Comparison of ENCODE assay signal across 22 cellular contexts in genomic region chr4:89400408-89401035, GRCh38.
"Had no signal": no experiment of that assay in that cellular context is flagged by ENCODE, and none has a peak within 500 bp of the region (broad histone marks: within the 10 kb centered on the region; RNA-seq: fewer than 3 reads in every experiment).

No MANE protein-coding gene starts in this region.

- ATAC-seq: esophagus mucosa; left lobe of liver; naive thymus-derived CD8-positive, alpha-beta T cell; stimulated activated effector memory CD8-positive, alpha-beta T cell treated with anti-CD3 and anti-CD28 coated beads, Interleukin-12 subunit alpha, Interleukin-12 subunit beta, amount 100 ng/mL, for 72 hours had no signal

- DNase-seq: colonic mucosa; effector CD8-positive, alpha-beta T cell; endodermal cell; hypothalamus; midbrain; naive thymus-derived CD8-positive, alpha-beta T cell; nephron progenitor cell; nucleus accumbens; sigmoid colon; stimulated activated CD4-positive, alpha-beta T cell treated with anti-CD3 and anti-CD28 coated beads, Interleukin-2, amount 100 ng/mL, for 24 hours; stimulated activated CD4-positive, alpha-beta T cell treated with anti-CD3 and anti-CD28 coated beads, Interleukin-4, amount 100 ng/mL, for 24 hours; stimulated activated naive CD4-positive, alpha-beta T cell treated with Interleukin-2 at 50 U/mL for 16 hours; stomach; thyroid gland; trophoblast cell had no signal

- H3K9me3 ChIP-seq: colonic mucosa, prostate gland, right atrium auricular region, sigmoid colon, stomach, thyroid gland had no signal

- H3K27ac ChIP-seq: colonic mucosa, epithelial cell of prostate, prostate gland, right atrium auricular region, sigmoid colon, stomach, thyroid gland had no signal

- H3K27me3 ChIP-seq: colonic mucosa, right atrium auricular region, sigmoid colon, stomach, thyroid gland had no signal

- H3K4me1 ChIP-seq: colonic mucosa, prostate gland, right atrium auricular region, sigmoid colon, thyroid gland had no signal

- H3K36me3 ChIP-seq: colonic mucosa, prostate gland, right atrium auricular region, sigmoid colon, stomach, thyroid gland had no signal

- H3K4me3 ChIP-seq: colonic mucosa, lung, prostate gland, right atrium auricular region, sigmoid colon, stomach, thyroid gland had no signal
